Comparison of ENCODE assay signal across 8 cellular contexts in genomic region chr12:76763746-76764675, GRCh38. TPM values are rescaled to one million over a fixed set of nuclear protein-coding genes. Genes with fewer than 3 reads are reported as not detected.
DNase-seq lines count a peak whose midpoint lies in the region; ATAC-seq and TF ChIP-seq lines count a peak whose summit lies in the region.

A gene with protein sequence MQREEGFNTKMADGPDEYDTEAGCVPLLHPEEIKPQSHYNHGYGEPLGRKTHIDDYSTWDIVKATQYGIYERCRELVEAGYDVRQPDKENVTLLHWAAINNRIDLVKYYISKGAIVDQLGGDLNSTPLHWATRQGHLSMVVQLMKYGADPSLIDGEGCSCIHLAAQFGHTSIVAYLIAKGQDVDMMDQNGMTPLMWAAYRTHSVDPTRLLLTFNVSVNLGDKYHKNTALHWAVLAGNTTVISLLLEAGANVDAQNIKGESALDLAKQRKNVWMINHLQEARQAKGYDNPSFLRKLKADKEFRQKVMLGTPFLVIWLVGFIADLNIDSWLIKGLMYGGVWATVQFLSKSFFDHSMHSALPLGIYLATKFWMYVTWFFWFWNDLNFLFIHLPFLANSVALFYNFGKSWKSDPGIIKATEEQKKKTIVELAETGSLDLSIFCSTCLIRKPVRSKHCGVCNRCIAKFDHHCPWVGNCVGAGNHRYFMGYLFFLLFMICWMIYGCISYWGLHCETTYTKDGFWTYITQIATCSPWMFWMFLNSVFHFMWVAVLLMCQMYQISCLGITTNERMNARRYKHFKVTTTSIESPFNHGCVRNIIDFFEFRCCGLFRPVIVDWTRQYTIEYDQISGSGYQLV (plus strand): TSS chr12:76764115. CDS start chr12:76764237, 122 bp downstream.

- H3K4me2 ChIP-seq in fibroblast of lung (ENCODE audit: extremely low read depth, insufficient read depth, low read length) = peak within 1 kb of the TSS; percentile 77

- intact Hi-C loops in naive thymus-derived CD4-positive, alpha-beta T cell (cut with micrococcal nuclease) = loop anchor here (1.0 to 10.0 kb wide), 14 partner anchors 12 to 1373 kb away; partner anchors contain the start of genes BBS10 (in 2 of the 2), GLIPR1 (in 2 of the 2), NAP1L1 (in 2 of the 2) and OSBPL8 (in 2 of the 2)

- no peaks in the 10 kb centered on the region for H3K36me3 ChIP-seq in fibroblast of lung (ENCODE audit: control insufficient read depth, insufficient read depth, low read length)
- peaks cover 0 to 3% (median 0%) of the 10 kb centered on the region in 3 experiments for H3K36me3 ChIP-seq in naive thymus-derived CD4-positive, alpha-beta T cell (ENCODE audit: control insufficient read depth in 2 of 3, insufficient read depth in 3 of 3, low read length in 3 of 3)

- POLR2A ChIA-PET in naive thymus-derived CD4-positive, alpha-beta T cell (lab: Charles Lee) = interaction anchor here (0.6 to 2.1 kb wide), 10 partner anchors 10 to 1332 kb away, joined by 3 to 9 read pairs (median 4); partner anchors contain the start of genes BBS10 and PHLDA1

- no peaks in the 10 kb centered on the region for H3K9me3 Mint-ChIP-seq in naive thymus-derived CD4-positive, alpha-beta T cell
- H3K9me3 Mint-ChIP-seq in stimulated activated memory B cell treated with anti-CD40 and anti-IgM and Interleukin-4, amounts not matched to agents 10 μg/mL and 1 μg/mL and 100 μg/mL, for 72 hours = peaks cover 3% of the 10 kb centered on the region

- no peaks in the 10 kb centered on the region for H3K4me1 ChIP-seq in fibroblast of lung (ENCODE audit: control insufficient read depth, extremely low read depth, insufficient read depth, low read length)
- peaks cover 8 to 13% of the 10 kb centered on the region in 2 donors for H3K4me1 ChIP-seq in naive thymus-derived CD4-positive, alpha-beta T cell (ENCODE audit: control insufficient read depth in 2 of 2, insufficient read depth in 2 of 2, low read length in 2 of 2)

- peak; percentile 90 for ATAC-seq in naive thymus-derived CD4-positive, alpha-beta T cell
- peak; percentile 97 for ATAC-seq in stimulated activated memory B cell treated with anti-CD40 and anti-IgM and Interleukin-4, amounts not matched to agents 10 μg/mL and 1 μg/mL and 100 μg/mL, for 72 hours

- TF ChIP-seq CTCF in LNCaP clone FGC (IDR thresholded peaks at IDR 0.05; ENCODE audit: control insufficient read depth, extremely low read depth, insufficient read depth) (no peak), fibroblast of lung (conservative IDR thresholded peaks at IDR 0.05 in 1 of 2, IDR thresholded peaks at IDR 0.05 in 1 of 2; ENCODE audit: low read depth in 1 of 2, low read length in 2 of 2) (no peak)

- H3K4me3 ChIP-seq in LNCaP clone FGC (ENCODE audit: low read depth, low read length) = peak within 1 kb of the TSS; percentile 69
- H3K4me3 ChIP-seq in fibroblast of lung (replicated peaks in 1 of 4; ENCODE audit: control extremely low read depth in 1 of 4, insufficient read depth in 1 of 4, low read depth in 3 of 4, low read length in 4 of 4) = peak within 1 kb of the TSS; percentile 70 to 82 (median 80)
- H3K4me3 ChIP-seq in naive thymus-derived CD4-positive, alpha-beta T cell (ENCODE audit: low read length) = peak within 1 kb of the TSS; percentile 84

- H3K9me3 ChIP-seq in fibroblast of lung (ENCODE audit: control insufficient read depth, insufficient read depth, low read depth, low read length) = no peaks in the 10 kb centered on the region
- H3K9me3 ChIP-seq in naive thymus-derived CD4-positive, alpha-beta T cell (ENCODE audit: control insufficient read depth in 2 of 3, low read length in 3 of 3) = no peaks in the 10 kb centered on the region

- H3K79me2 ChIP-seq in fibroblast of lung (ENCODE audit: control insufficient read depth, insufficient read depth, low read length) = peaks cover 41% of the 10 kb centered on the region

- peaks cover 17 to 57% (median 46%) of the 10 kb centered on the region in 7 donors for H3K4me1 Mint-ChIP-seq in naive thymus-derived CD4-positive, alpha-beta T cell
- H3K4me1 Mint-ChIP-seq in stimulated activated memory B cell treated with anti-CD40 and anti-IgM and Interleukin-4, amounts not matched to agents 10 μg/mL and 1 μg/mL and 100 μg/mL, for 72 hours = peaks cover 46% of the 10 kb centered on the region

- H3K36me3 Mint-ChIP-seq in naive thymus-derived CD4-positive, alpha-beta T cell = peaks cover 0 to 3% (median 0%) of the 10 kb centered on the region in 5 donors
- H3K36me3 Mint-ChIP-seq in stimulated activated memory B cell treated with anti-CD40 and anti-IgM and Interleukin-4, amounts not matched to agents 10 μg/mL and 1 μg/mL and 100 μg/mL, for 72 hours = no peaks in the 10 kb centered on the region

- peak within 1 kb of the TSS; percentile 98 for H2AFZ ChIP-seq in fibroblast of lung (ENCODE audit: low read length)

- H3K27me3 ChIP-seq in fibroblast of lung (ENCODE audit: control insufficient read depth, insufficient read depth, low read length) = no peaks in the 10 kb centered on the region
- no peaks in the 10 kb centered on the region for H3K27me3 ChIP-seq in naive thymus-derived CD4-positive, alpha-beta T cell (ENCODE audit: control insufficient read depth in 2 of 2, insufficient read depth in 2 of 2, low read length in 2 of 2)

- H4K20me1 ChIP-seq in fibroblast of lung (ENCODE audit: control insufficient read depth, extremely low read depth, insufficient read depth, low read length) = no peaks in the 10 kb centered on the region

- H3K27ac ChIP-seq in fibroblast of lung (ENCODE audit: insufficient read depth, low read length) = peak within 1 kb of the TSS; percentile 94
- H3K27ac ChIP-seq in naive thymus-derived CD4-positive, alpha-beta T cell (ENCODE audit: low read depth, low read length) = peak within 1 kb of the TSS; percentile 94

- peak within 1 kb of the TSS; percentile 95 to 99 (median 97) for H3K27ac Mint-ChIP-seq in naive thymus-derived CD4-positive, alpha-beta T cell
- H3K27ac Mint-ChIP-seq in stimulated activated memory B cell treated with anti-CD40 and anti-IgM and Interleukin-4, amounts not matched to agents 10 μg/mL and 1 μg/mL and 100 μg/mL, for 72 hours = peak within 1 kb of the TSS; percentile 95

- DNase-seq in Daoy (ENCODE audit: low read depth) = peak; percentile 96
- peak; percentile 88 for DNase-seq in H4 (ENCODE audit: low spot score)
- DNase-seq in LNCaP clone FGC (ENCODE audit: low read depth) = peak; percentile 67
- DNase-seq in RPMI8226 = peak; percentile 93
- peak; percentile 79 to 90 for DNase-seq in activated T-helper 1 cell treated with anti-CD3 and anti-CD28 coated beads, Interleukin-2, amount 50 U/mL, for 16 hours (ENCODE audit: low read depth in 1 of 2, low spot score in 1 of 2)
- peak; percentile 89 to 92 for DNase-seq in fibroblast of lung (ENCODE audit: low read depth in 2 of 2)
- peak; percentile 90 to 95 (median 93) for DNase-seq in naive thymus-derived CD4-positive, alpha-beta T cell

- H3K27me3 Mint-ChIP-seq in naive thymus-derived CD4-positive, alpha-beta T cell = peaks cover 0 to 13% (median 0%) of the 10 kb centered on the region in 5 donors
- H3K27me3 Mint-ChIP-seq in stimulated activated memory B cell treated with anti-CD40 and anti-IgM and Interleukin-4, amounts not matched to agents 10 μg/mL and 1 μg/mL and 100 μg/mL, for 72 hours = no peaks in the 10 kb centered on the region

- peak within 1 kb of the TSS; percentile 96 for H3K9ac ChIP-seq in fibroblast of lung (ENCODE audit: insufficient read depth, low read length)

- CTCF ChIA-PET in naive thymus-derived CD4-positive, alpha-beta T cell (lab: Charles Lee) = no interaction called here

- peak within 1 kb of the TSS; percentile 92 to 98 (median 97) for H3K4me3 Mint-ChIP-seq in naive thymus-derived CD4-positive, alpha-beta T cell
- peak within 1 kb of the TSS; percentile 92 for H3K4me3 Mint-ChIP-seq in stimulated activated memory B cell treated with anti-CD40 and anti-IgM and Interleukin-4, amounts not matched to agents 10 μg/mL and 1 μg/mL and 100 μg/mL, for 72 hours

RNA-seq across cellular contexts. Expression of the gene that starts here (rescaled TPM):
- total RNA-seq in Daoy (2014; rRNA removed; shearing (Covaris generic)) = 23.3 and 33.9 TPM in 2 replicates
- total RNA-seq in H4 (2014; rRNA removed; shearing (Covaris generic)) = 9.5 and 14.1 TPM in 2 replicates
- total RNA-seq in fibroblast of lung = 140 and 141 TPM in 2 replicates
- 15.6 and 30.5 TPM in 2 replicates for polyA plus RNA-seq in fibroblast of lung
- polyA plus RNA-seq in fibroblast of lung (2012) = 9.9 and 16.9 TPM in 2 replicates
- polyA minus RNA-seq in fibroblast of lung (ENCODE audit: low replicate concordance) = 3.0 and 33.7 TPM in 2 replicates
- 10 to 100 TPM; 27.3 to 60.9 (median 56.3) TPM for total RNA-seq in naive thymus-derived CD4-positive, alpha-beta T cell
- polyA plus RNA-seq in naive thymus-derived CD4-positive, alpha-beta T cell = 10 to 100 TPM; 12.4 to 13.0 TPM

Comparison
In these comparisons a context has a peak if more than half of its experiments do, and no peak if none do; other contexts are left out.
1. Peak in every context shown above with its lines: DNase-seq, ATAC-seq, H3K4me3 ChIP-seq and H3K27ac ChIP-seq.